ENCODE assay signal across 12 cellular contexts in genomic region chr16:30951193-30951592, GRCh38. TPM values are rescaled to one million over a fixed set of nuclear protein-coding genes. Genes with fewer than 3 reads are reported as not detected.
DNase-seq lines count a peak whose midpoint lies in the region; ATAC-seq and TF ChIP-seq lines count a peak whose summit lies in the region.
"Had no signal": no experiment of that assay in that cellular context is flagged by ENCODE, and none has a peak within 500 bp of the region (broad histone marks: within the 10 kb centered on the region; RNA-seq: fewer than 3 reads in every experiment).

No MANE protein-coding gene starts in this region.

- H3K4me1 Mint-ChIP-seq in MCF 10A (ENCODE audit: insufficient read depth, unreplicated experiment) (no peaks in the 10 kb centered on the region), neural crest cell (peaks cover 27% of the 10 kb centered on the region)
- H3K4me1 Mint-ChIP-seq in naive thymus-derived CD8-positive, alpha-beta T cell = peaks cover 14 to 32% (median 23%) of the 10 kb centered on the region in 4 donors

- H3K27me3 Mint-ChIP-seq in MCF 10A (ENCODE audit: insufficient read depth, unreplicated experiment) (no peaks in the 10 kb centered on the region), neural crest cell (ENCODE audit: low read depth) (peaks cover 3% of the 10 kb centered on the region)
- no peaks in the 10 kb centered on the region for H3K27me3 Mint-ChIP-seq in naive thymus-derived CD8-positive, alpha-beta T cell

- peaks cover 25% of the 10 kb centered on the region for H3K36me3 Mint-ChIP-seq in MCF 10A (ENCODE audit: insufficient read depth, unreplicated experiment)
- no peaks in the 10 kb centered on the region for H3K36me3 Mint-ChIP-seq in neural crest cell (ENCODE audit: low read depth)
- no peaks in the 10 kb centered on the region for H3K36me3 Mint-ChIP-seq in naive thymus-derived CD8-positive, alpha-beta T cell

- CTCF ChIA-PET in MCF 10A (lab: Yijun Ruan, JAX) = interaction anchor here (0.6 to 7.4 kb wide), 4 partner anchors 10 to 137 kb away, joined by 3 to 66 read pairs (median 4); no protein-coding TSS in a partner anchor

- no peak for ATAC-seq in naive thymus-derived CD8-positive, alpha-beta T cell
- ATAC-seq in esophagus mucosa (no peak), HG03457 (IDR thresholded peaks at IDR 0.05; ENCODE audit: unreplicated experiment) (no peak)

- H3K27ac Mint-ChIP-seq in MCF 10A (ENCODE audit: low read depth, unreplicated experiment) (no peak overlapping the region), neural crest cell (ENCODE audit: unreplicated experiment) (no peak overlapping the region)
- peak overlapping the region in 2 of 10 donors; percentile 9 to 33 for H3K27ac Mint-ChIP-seq in naive thymus-derived CD8-positive, alpha-beta T cell

- TF ChIP-seq CTCF in cardiac muscle cell (IDR thresholded peaks at IDR 0.05; ENCODE audit: low read depth, low read length) = no peak
- TF ChIP-seq CTCF in MCF 10A (IDR thresholded peaks at IDR 0.05; ENCODE audit: unreplicated experiment) = no peak
- no peak for TF ChIP-seq CTCF in neural crest cell (conservative IDR thresholded peaks at IDR 0.05)
- no peak for TF ChIP-seq CTCF in transverse colon (IDR thresholded peaks at IDR 0.05)

- BruUV-seq in MCF 10A (replicated peaks; lab: Mats Ljungman, UMichigan) = no TSS peak

- DNase-seq in cardiac muscle cell (ENCODE audit: low read depth in 1 of 2, low spot score in 1 of 2) = no peak
- no peak for DNase-seq in cardiac septum (ENCODE audit: low spot score)
- DNase-seq in MCF 10A (ENCODE audit: unreplicated experiment) = no peak
- DNase-seq in neural crest cell (ENCODE audit: low read depth, low spot score) = no peak
- no peak for DNase-seq in transverse colon
- DNase-seq in naive thymus-derived CD8-positive, alpha-beta T cell = no peak
- DNase-seq: dermis blood vessel endothelial cell, HFFc6, islet precursor cell, NCI-H2171 had no signal

- H3K9me3 ChIP-seq in cardiac muscle cell (ENCODE audit: low read depth) = no peaks in the 10 kb centered on the region
- no peaks in the 10 kb centered on the region for H3K9me3 ChIP-seq in transverse colon

- H3K4me3 ChIP-seq in cardiac muscle cell (no peak overlapping the region), transverse colon (no peak overlapping the region)

- H3K4me1 ChIP-seq in cardiac muscle cell (ENCODE audit: low read depth) (peaks cover 4% of the 10 kb centered on the region), transverse colon (peaks cover 12 to 36% (median 23%) of the 10 kb centered on the region in 4 donors)

- no peak for TF ChIP-seq POLR2A in transverse colon (IDR thresholded peaks at IDR 0.05)

- POLR2A ChIA-PET in MCF 10A (lab: Yijun Ruan, JAX) = interaction anchor here (1.4 to 2.9 kb wide), 5 partner anchors 8 to 145 kb away, joined by 5 to 34 read pairs (median 13); partner anchors contain the start of genes ZNF646 and ZNF668
- POLR2A ChIA-PET in naive thymus-derived CD8-positive, alpha-beta T cell (lab: Charles Lee) = interaction anchor here (1.2 to 2.0 kb wide), 2 partner anchors 16 to 508 kb away, joined by 3 to 8 read pairs; partner anchors contain the start of gene ARMC5

- H3K9me3 Mint-ChIP-seq in MCF 10A (ENCODE audit: unreplicated experiment) (no peaks in the 10 kb centered on the region), neural crest cell (no peaks in the 10 kb centered on the region)
- H3K9me3 Mint-ChIP-seq in naive thymus-derived CD8-positive, alpha-beta T cell = no peaks in the 10 kb centered on the region
- H3K9me3 Mint-ChIP-seq: HFFc6 had no signal

- H3K36me3 ChIP-seq in cardiac muscle cell = no peaks in the 10 kb centered on the region
- no peaks in the 10 kb centered on the region for H3K36me3 ChIP-seq in transverse colon

- H3K27ac ChIP-seq in cardiac muscle cell (peak overlapping the region; percentile 92), transverse colon (peak overlapping the region; percentile 91 to 97 (median 94))

- H3K4me3 Mint-ChIP-seq in MCF 10A (ENCODE audit: unreplicated experiment) (peak overlapping the region; percentile 94), neural crest cell (peak overlapping the region; percentile 76)
- H3K4me3 Mint-ChIP-seq in naive thymus-derived CD8-positive, alpha-beta T cell = peak overlapping the region in 3 of 10 donors; percentile 45 to 87 (median 58)
- H3K4me3 Mint-ChIP-seq: HFFc6 had no signal

- in situ Hi-C loops in transverse colon (cut with MboI; ENCODE audit: low pct_ligation_motif_present in 1 of 4, low pct_unique_long_range_greater_than_20kb in 1 of 4, low sequenced_read_pairs in 3 of 4) = loop anchor here in 1 of 4 donors (25.0 kb wide), 1 partner anchor 761 kb away; a partner anchor contains a TSS

- intact Hi-C loops in cardiac septum (cut with DNase I) = loop anchor here (10.0 kb wide), 2 partner anchors 504 to 924 kb away; partner anchors contain the start of genes ARMC5 and ZNF267
- intact Hi-C loops in MCF 10A (cut with micrococcal nuclease) = no loop called here
- intact Hi-C loops in transverse colon (cut with DNase I; ENCODE audit: low total_unique reads) = loop anchor here (1.0 kb wide), 1 partner anchor 45 kb away; no protein-coding TSS in a partner anchor

- no peak for TF ChIP-seq EP300 in transverse colon (IDR thresholded peaks at IDR 0.05; ENCODE audit: low read depth)

- WGBS in transverse colon (ENCODE audit: low coverage in 1 of 2), 2 donors = 74% methylated on average over 1 of the region's 1 CpG; no CpG with 5 or more reads in 1 of the 2 donors

- H3K27me3 ChIP-seq in cardiac muscle cell = no peaks in the 10 kb centered on the region
- no peaks in the 10 kb centered on the region for H3K27me3 ChIP-seq in transverse colon

RNA-seq across cellular contexts. Expression of gene ORAI3, which starts 2.3 kb away (rescaled TPM):
- total RNA-seq in cardiac muscle cell (88.5 and 123 TPM in 2 replicates), cardiac septum (9.5 TPM), MCF 10A (2022) (16.2 and 21.2 TPM in 2 replicates), neural crest cell (7.7 and 8.0 TPM in 2 replicates), transverse colon (10 to 100 TPM; 24.8 to 45.6 (median 31.3) TPM), esophagus mucosa (9.8 TPM)
- polyA plus RNA-seq in cardiac muscle cell = 94.5 and 101 TPM in 2 replicates
- total RNA-seq in naive thymus-derived CD8-positive, alpha-beta T cell = 10 to 100 TPM; 18.6 to 20.8 TPM
- polyA plus RNA-seq in naive thymus-derived CD8-positive, alpha-beta T cell = 10 to 100 TPM; 15.2 to 16.0 (median 15.5) TPM

RNA-seq across cellular contexts. Expression of gene SETD1A, which starts 6.4 kb away (rescaled TPM):
- total RNA-seq in cardiac muscle cell = 10.4 and 32.3 TPM in 2 replicates
- polyA plus RNA-seq in cardiac muscle cell = 1.9 and 4.4 TPM in 2 replicates
- total RNA-seq in cardiac septum = 9.6 TPM
- total RNA-seq in MCF 10A (2022) = 15.0 and 15.8 TPM in 2 replicates
- 33.4 and 35.2 TPM in 2 replicates for total RNA-seq in neural crest cell
- 10 to 100 TPM in 3 of 4 donors, 1 to 10 TPM in 1; 5.3 to 37.0 (median 10.8) TPM for total RNA-seq in transverse colon
- 10 to 100 TPM; 39.5 to 44.3 TPM for total RNA-seq in naive thymus-derived CD8-positive, alpha-beta T cell
- 1 to 10 TPM in 1 of 3 donors, under 1 TPM in 2; 0.35 to 2.0 (median 0.77) TPM for polyA plus RNA-seq in naive thymus-derived CD8-positive, alpha-beta T cell
- 8.2 TPM for total RNA-seq in esophagus mucosa

RNA-seq across cellular contexts. Expression of gene FBXL19, which starts 27.8 kb away (rescaled TPM):
- 55.1 and 60.0 TPM in 2 replicates for total RNA-seq in cardiac muscle cell
- 3.9 and 4.0 TPM in 2 replicates for polyA plus RNA-seq in cardiac muscle cell
- 8.0 TPM for total RNA-seq in cardiac septum
- total RNA-seq in MCF 10A (2022) = 18.0 and 23.4 TPM in 2 replicates
- 78.1 and 84.7 TPM in 2 replicates for total RNA-seq in neural crest cell
- 10 to 100 TPM; 19.3 to 45.3 (median 20.3) TPM for total RNA-seq in transverse colon
- total RNA-seq in naive thymus-derived CD8-positive, alpha-beta T cell = 10 to 100 TPM; 13.1 to 16.8 TPM
- polyA plus RNA-seq in naive thymus-derived CD8-positive, alpha-beta T cell = under 1 TPM; 0.06 to 0.29 (median 0.16) TPM
- 19.2 TPM for total RNA-seq in esophagus mucosa

RNA-seq across cellular contexts. Expression of gene HSD3B7, which starts 33.8 kb away (rescaled TPM):
- total RNA-seq in cardiac muscle cell = 5.8 and 6.5 TPM in 2 replicates
- polyA plus RNA-seq in cardiac muscle cell = 7.5 and 8.5 TPM in 2 replicates
- total RNA-seq in cardiac septum = 5.4 TPM
- total RNA-seq in MCF 10A (2022) = 5.0 and 5.3 TPM in 2 replicates
- 1.9 and 2.3 TPM in 2 replicates for total RNA-seq in neural crest cell
- 10 to 100 TPM in 3 of 4 donors, 1 to 10 TPM in 1; 7.0 to 31.8 (median 29.6) TPM for total RNA-seq in transverse colon
- total RNA-seq in naive thymus-derived CD8-positive, alpha-beta T cell = 1 to 10 TPM; 1.2 to 1.9 TPM
- under 1 TPM in 2 of 3 donors, not detected in 1; 0.07 to 0.08 TPM for polyA plus RNA-seq in naive thymus-derived CD8-positive, alpha-beta T cell
- total RNA-seq in esophagus mucosa = 14.5 TPM

RNA-seq across cellular contexts. Expression of gene CTF1, which starts 54.8 kb away (rescaled TPM):
- total RNA-seq in cardiac muscle cell (4.9 and 5.0 TPM in 2 replicates), cardiac septum (17.7 TPM), MCF 10A (2022) (3.6 and 4.1 TPM in 2 replicates), neural crest cell (1.6 and 2.6 TPM in 2 replicates), transverse colon (under 1 TPM in 2 of 4 donors, not detected in 2; 0.82 to 0.95 TPM), esophagus mucosa (2.3 TPM)
- polyA plus RNA-seq in cardiac muscle cell = 14.0 and 23.4 TPM in 2 replicates
- 1 to 10 TPM; 1.0 to 1.3 TPM for total RNA-seq in naive thymus-derived CD8-positive, alpha-beta T cell
- under 1 TPM in 1 of 3 donors, not detected in 2; 0.14 TPM for polyA plus RNA-seq in naive thymus-derived CD8-positive, alpha-beta T cell
